2 cellular contexts compared by ENCODE assay signal in genomic region chr6:30645989-30646388, GRCh38.
TF ChIP-seq lines count a peak whose summit lies in the region.

No MANE protein-coding gene starts in this region.

TF ChIP-seq in A549, 52 proteins besides CTCF, POLR2A, EP300 and RAD21:
- no peak for TF ChIP-seq HOXB13 (CRISPR knock-in tag; IDR thresholded peaks at IDR 0.05; ENCODE audit: low read depth)
- no peak for TF ChIP-seq MYC (IDR thresholded peaks at IDR 0.05; ENCODE audit: borderline replicate concordance, low read length)
- TF ChIP-seq EHMT2 (IDR thresholded peaks at IDR 0.05; ENCODE audit: low read depth), result no peak
- TF ChIP-seq GATA3 (IDR thresholded peaks at IDR 0.05; ENCODE audit: borderline replicate concordance), result no peak
- no peak for TF ChIP-seq POLR2AphosphoS2 (conservative IDR thresholded peaks at IDR 0.05; ENCODE audit: low read length)
- no peak for TF ChIP-seq MAFK (IDR thresholded peaks at IDR 0.05; ENCODE audit: partially characterized antibody)
- TF ChIP-seq FOSB (CRISPR knock-in tag; IDR thresholded peaks at IDR 0.05), result no peak
- TF ChIP-seq KDM5A (IDR thresholded peaks at IDR 0.05), result no peak
- no peak for TF ChIP-seq REST (IDR thresholded peaks at IDR 0.05)
- no peak for TF ChIP-seq ZSCAN20 (CRISPR knock-in tag; IDR thresholded peaks at IDR 0.05)
- TF ChIP-seq ESRRA (IDR thresholded peaks at IDR 0.05; ENCODE audit: borderline replicate concordance, low read length), result no peak
- no peak for TF ChIP-seq PHF8 (IDR thresholded peaks at IDR 0.05; ENCODE audit: borderline replicate concordance, low read depth)
- no peak for TF ChIP-seq HDAC2 (IDR thresholded peaks at IDR 0.05)
- no peak for TF ChIP-seq RARB (CRISPR knock-in tag; IDR thresholded peaks at IDR 0.05)
- no peak for TF ChIP-seq FOXS1 (CRISPR knock-in tag; IDR thresholded peaks at IDR 0.05)

TF ChIP-seq in endothelial cell of umbilical vein, 7 proteins besides CTCF, POLR2A, EP300 and RAD21:
- TF ChIP-seq GATA2 (IDR thresholded peaks at IDR 0.05; ENCODE audit: insufficient read depth, insufficient read length, low read depth, low read length) (no peak), MYC (IDR thresholded peaks at IDR 0.05; ENCODE audit: low read depth, low read length) (no peak), JUN (IDR thresholded peaks at IDR 0.05; ENCODE audit: borderline replicate concordance, insufficient read depth, insufficient read length, low read depth) (no peak), EZH2 (IDR thresholded peaks at IDR 0.05; ENCODE audit: borderline replicate concordance, low read depth, low read length, severe bottlenecking) (no peak), FOS (IDR thresholded peaks at IDR 0.05; ENCODE audit: borderline replicate concordance, insufficient read depth, low read length) (no peak), POLR2AphosphoS5 (IDR thresholded peaks at IDR 0.05; ENCODE audit: insufficient read depth, low read depth, low read length) (no peak), MAX (IDR thresholded peaks at IDR 0.05; ENCODE audit: insufficient read depth, insufficient read length) (no peak)
